ENCODE assay signal across 23 cellular contexts in genomic region chr12:42670719-42671118, GRCh38.
"Had no signal": no experiment of that assay in that cellular context is flagged by ENCODE, and none has a peak within 500 bp of the region (broad histone marks: within the 10 kb centered on the region; RNA-seq: fewer than 3 reads in every experiment).

No MANE protein-coding gene starts in this region.

- H3K27ac ChIP-seq: colonic mucosa, epithelial cell of prostate, esophagus squamous epithelium, gastrocnemius medialis, heart right ventricle, left lung, lower lobe of right lung had no signal

- H3K4me3 Mint-ChIP-seq: dendritic cell treated with granulocyte-macrophage colony-stimulating factor and Interleukin-4, amounts not matched to agents 40 ng/mL and 50 ng/mL, for 4 days; effector memory CD8-positive, alpha-beta T cell; endodermal cell had no signal

- H3K27me3 Mint-ChIP-seq: effector memory CD8-positive, alpha-beta T cell had no signal

- H3K4me1 ChIP-seq: colonic mucosa, esophagus squamous epithelium, gastrocnemius medialis, left lung, lower lobe of right lung had no signal

- H3K27me3 ChIP-seq: colonic mucosa, esophagus squamous epithelium, gastrocnemius medialis, heart right ventricle, left lung had no signal

- DNase-seq: colonic mucosa; cortex of kidney; effector CD8-positive, alpha-beta T cell; effector memory CD8-positive, alpha-beta T cell; endodermal cell; erythroblast; esophagus squamous epithelium; foreskin fibroblast; foreskin melanocyte; gastrocnemius medialis; glutamatergic neuron; head of caudate nucleus; heart right ventricle; hippocampal formation; left cardiac atrium; left lung; left ventricle myocardium superior; lower lobe of right lung; mesenchymal stem cell; midbrain had no signal

- H3K36me3 ChIP-seq: colonic mucosa, esophagus squamous epithelium, gastrocnemius medialis, heart right ventricle, left lung, lower lobe of right lung had no signal

- ATAC-seq: effector memory CD8-positive, alpha-beta T cell; esophagus mucosa; gastrocnemius medialis; heart right ventricle; left cardiac atrium; left lung; left ventricle myocardium superior; lower lobe of right lung had no signal

- H3K9me3 Mint-ChIP-seq: dendritic cell treated with granulocyte-macrophage colony-stimulating factor and Interleukin-4, amounts not matched to agents 40 ng/mL and 50 ng/mL, for 4 days had no signal

- H3K27ac Mint-ChIP-seq: dendritic cell treated with granulocyte-macrophage colony-stimulating factor and Interleukin-4, amounts not matched to agents 40 ng/mL and 50 ng/mL, for 4 days; effector memory CD8-positive, alpha-beta T cell; endodermal cell had no signal

- H3K4me3 ChIP-seq: colonic mucosa, esophagus squamous epithelium, gastrocnemius medialis, heart right ventricle, left lung, lower lobe of right lung had no signal
